In the genomic region with DNA sequence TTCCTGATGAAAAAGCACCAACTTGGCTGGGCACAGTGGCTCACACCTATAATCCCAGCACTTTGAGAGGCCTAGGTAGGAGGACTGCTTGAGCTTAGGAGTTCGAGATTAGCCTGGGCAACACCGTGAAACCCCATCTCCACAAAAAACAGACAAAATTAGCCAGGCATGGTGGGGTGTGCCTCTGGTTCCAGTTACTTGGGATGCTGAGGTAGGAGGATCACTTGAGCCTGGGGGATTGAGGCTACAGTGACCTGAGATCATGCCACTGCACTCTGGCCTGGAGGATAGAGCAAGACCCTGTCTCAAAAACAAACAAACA, we compare ENCODE assay signal across 1 cellular context.
TF ChIP-seq lines count a peak whose summit lies in the region.

No MANE protein-coding gene starts in this region.

TF ChIP-seq in HEK293, 187 proteins besides CTCF, POLR2A, EP300 and RAD21:
- peak; percentile 67 for TF ChIP-seq ZNF335 (tag by site-specific recombination; conservative IDR thresholded peaks at IDR 0.05)
- TF ChIP-seq ZNF23 (tag by site-specific recombination; IDR thresholded peaks at IDR 0.05; ENCODE audit: borderline replicate concordance): no peak
